19 cellular contexts compared by ENCODE assay signal in genomic region chr15:59792359-59792758, GRCh38.
DNase-seq lines count a peak whose midpoint lies in the region; ATAC-seq and TF ChIP-seq lines count a peak whose summit lies in the region.
"Had no signal": no experiment of that assay in that cellular context is flagged by ENCODE, and none has a peak within 500 bp of the region (broad histone marks: within the 10 kb centered on the region; RNA-seq: fewer than 3 reads in every experiment).

No MANE protein-coding gene starts in this region.

- H3K27me3 ChIP-seq in BE2C (peaks cover 50% of the 10 kb centered on the region), MG63 (peaks cover 67% of the 10 kb centered on the region)
- H3K27me3 ChIP-seq in CD4-positive, CD25-positive, alpha-beta regulatory T cell (ENCODE audit: control insufficient read depth, insufficient read depth, low read length) = no peaks in the 10 kb centered on the region
- H3K27me3 ChIP-seq: BLaER1, thyroid gland had no signal

- H3K36me3 ChIP-seq in BE2C (no peaks in the 10 kb centered on the region), MG63 (no peaks in the 10 kb centered on the region)
- no peaks in the 10 kb centered on the region for H3K36me3 ChIP-seq in CD4-positive, CD25-positive, alpha-beta regulatory T cell (ENCODE audit: control insufficient read depth, insufficient read depth, low read length)
- H3K36me3 ChIP-seq: BLaER1, heart right ventricle, SJSA1, thyroid gland had no signal

- H3K27ac ChIP-seq in CD4-positive, CD25-positive, alpha-beta regulatory T cell (ENCODE audit: insufficient read depth, low read length, poor library complexity, severe bottlenecking) = no peak overlapping the region
- H3K27ac ChIP-seq: BLaER1, heart right ventricle, HL-60, SJSA1, thyroid gland had no signal

- H3K4me3 ChIP-seq in BE2C (ENCODE audit: low read depth, low read length) = peak overlapping the region; percentile 38
- no peak overlapping the region for H3K4me3 ChIP-seq in CD4-positive, CD25-positive, alpha-beta regulatory T cell (ENCODE audit: low read depth, low read length)
- H3K4me3 ChIP-seq in MG63 = no peak overlapping the region
- H3K4me3 ChIP-seq: BLaER1, heart right ventricle, SJSA1, thyroid gland had no signal

- H3K9me3 ChIP-seq in BE2C (no peaks in the 10 kb centered on the region), MG63 (no peaks in the 10 kb centered on the region)
- H3K9me3 ChIP-seq in CD4-positive, CD25-positive, alpha-beta regulatory T cell (ENCODE audit: control insufficient read depth in 2 of 2, low read length in 2 of 2) = no peaks in the 10 kb centered on the region
- H3K9me3 ChIP-seq: BLaER1, heart right ventricle, SJSA1, thyroid gland had no signal

- H3K9me3 Mint-ChIP-seq in CD4-positive, CD25-positive, alpha-beta regulatory T cell = peaks cover 0 to 3% (median 0%) of the 10 kb centered on the region in 7 donors
- H3K9me3 Mint-ChIP-seq in activated naive CD8-positive, alpha-beta T cell treated with anti-CD3 and anti-CD28 coated beads for 36 hours = no peaks in the 10 kb centered on the region
- peaks cover 0 to 2% (median 0%) of the 10 kb centered on the region in 7 donors for H3K9me3 Mint-ChIP-seq in CD14-positive monocyte
- H3K9me3 Mint-ChIP-seq: IgD-negative memory B cell, natural killer cell had no signal

- no peak for DNase-seq in BE2C
- peak in 2 of 3 donors; percentile 23 to 74 for DNase-seq in CD4-positive, CD25-positive, alpha-beta regulatory T cell
- DNase-seq in T follicular helper cell (ENCODE audit: low read depth) = peak; percentile 8
- no peak for DNase-seq in activated naive CD8-positive, alpha-beta T cell treated with anti-CD3 and anti-CD28 coated beads for 36 hours
- DNase-seq in MG63 = no peak
- DNase-seq in CD14-positive monocyte (ENCODE audit: low spot score) = no peak
- no peak for DNase-seq in A172 (ENCODE audit: low spot score)
- DNase-seq: amniotic stem cell, DMS153, H7, heart right ventricle, mammary epithelial cell, natural killer cell, NCI-H2081, thyroid gland had no signal

- peak; percentile 47 to 60 for ATAC-seq in CD4-positive, CD25-positive, alpha-beta regulatory T cell (ENCODE audit: low read depth in 2 of 2)
- ATAC-seq: natural killer cell had no signal

- TF ChIP-seq CTCF in BE2C (IDR thresholded peaks at IDR 0.05; ENCODE audit: low read depth, low read length) = no peak
- no peak for TF ChIP-seq CTCF in CD14-positive monocyte (IDR thresholded peaks at IDR 0.05)

- H3K4me1 Mint-ChIP-seq in CD4-positive, CD25-positive, alpha-beta regulatory T cell = peaks cover 36 to 88% (median 49%) of the 10 kb centered on the region in 4 donors
- H3K4me1 Mint-ChIP-seq in activated naive CD8-positive, alpha-beta T cell treated with anti-CD3 and anti-CD28 coated beads for 36 hours = peaks cover 44% of the 10 kb centered on the region
- H3K4me1 Mint-ChIP-seq in CD14-positive monocyte = no peaks in the 10 kb centered on the region
- H3K4me1 Mint-ChIP-seq: natural killer cell had no signal

- H3K4me3 Mint-ChIP-seq in CD4-positive, CD25-positive, alpha-beta regulatory T cell = peak overlapping the region in 3 of 4 donors; percentile 77 to 86 (median 80)
- H3K4me3 Mint-ChIP-seq in activated naive CD8-positive, alpha-beta T cell treated with anti-CD3 and anti-CD28 coated beads for 36 hours = peak overlapping the region; percentile 38
- no peak overlapping the region for H3K4me3 Mint-ChIP-seq in CD14-positive monocyte
- H3K4me3 Mint-ChIP-seq: IgD-negative memory B cell, natural killer cell had no signal

- peaks cover 4% of the 10 kb centered on the region for H3K27me3 Mint-ChIP-seq in CD4-positive, CD25-positive, alpha-beta regulatory T cell
- H3K27me3 Mint-ChIP-seq in activated naive CD8-positive, alpha-beta T cell treated with anti-CD3 and anti-CD28 coated beads for 36 hours = no peaks in the 10 kb centered on the region
- peaks cover 4 to 14% (median 7%) of the 10 kb centered on the region in 3 donors for H3K27me3 Mint-ChIP-seq in CD14-positive monocyte (ENCODE audit: low read depth in 3 of 3)

- no peaks in the 10 kb centered on the region for H3K4me1 ChIP-seq in BE2C
- H3K4me1 ChIP-seq in CD4-positive, CD25-positive, alpha-beta regulatory T cell (ENCODE audit: control insufficient read depth, insufficient read depth, low read length, poor library complexity, severe bottlenecking) = peaks cover 44% of the 10 kb centered on the region
- H3K4me1 ChIP-seq: BLaER1, heart right ventricle, SJSA1, thyroid gland had no signal

- H3K27ac Mint-ChIP-seq in CD4-positive, CD25-positive, alpha-beta regulatory T cell = peak overlapping the region; percentile 81 to 96 (median 95)
- no peak overlapping the region for H3K27ac Mint-ChIP-seq in activated naive CD8-positive, alpha-beta T cell treated with anti-CD3 and anti-CD28 coated beads for 36 hours
- H3K27ac Mint-ChIP-seq in CD14-positive monocyte = no peak overlapping the region
- H3K27ac Mint-ChIP-seq: IgD-negative memory B cell, natural killer cell had no signal

- intact Hi-C loops in CD14-positive monocyte (cut with micrococcal nuclease) = no loop called here

- H3K36me3 Mint-ChIP-seq in CD4-positive, CD25-positive, alpha-beta regulatory T cell = no peaks in the 10 kb centered on the region
- H3K36me3 Mint-ChIP-seq in activated naive CD8-positive, alpha-beta T cell treated with anti-CD3 and anti-CD28 coated beads for 36 hours = peaks cover 2% of the 10 kb centered on the region
- no peaks in the 10 kb centered on the region for H3K36me3 Mint-ChIP-seq in CD14-positive monocyte
- H3K36me3 Mint-ChIP-seq: natural killer cell had no signal

Comparison
In these comparisons a context has a peak if more than half of its experiments do, and no peak if none do; other contexts are left out.
1. DNase-seq: peak in CD4-positive, CD25-positive, alpha-beta regulatory T cell (2 of 3) and T follicular helper cell (single experiment); none in BE2C (single experiment), activated naive CD8-positive, alpha-beta T cell treated with anti-CD3 and anti-CD28 coated beads for 36 hours (single experiment), MG63 (single experiment), CD14-positive monocyte (single experiment) and A172 (single experiment).
2. H3K27ac Mint-ChIP-seq: peak in CD4-positive, CD25-positive, alpha-beta regulatory T cell (3 of 3); none in activated naive CD8-positive, alpha-beta T cell treated with anti-CD3 and anti-CD28 coated beads for 36 hours (single experiment) and CD14-positive monocyte (0 of 7).
3. H3K4me3 Mint-ChIP-seq: peak in CD4-positive, CD25-positive, alpha-beta regulatory T cell (3 of 4) and activated naive CD8-positive, alpha-beta T cell treated with anti-CD3 and anti-CD28 coated beads for 36 hours (single experiment); none in CD14-positive monocyte (0 of 2).